Comparison of ENCODE assay signal across 16 cellular contexts in the genomic region with DNA sequence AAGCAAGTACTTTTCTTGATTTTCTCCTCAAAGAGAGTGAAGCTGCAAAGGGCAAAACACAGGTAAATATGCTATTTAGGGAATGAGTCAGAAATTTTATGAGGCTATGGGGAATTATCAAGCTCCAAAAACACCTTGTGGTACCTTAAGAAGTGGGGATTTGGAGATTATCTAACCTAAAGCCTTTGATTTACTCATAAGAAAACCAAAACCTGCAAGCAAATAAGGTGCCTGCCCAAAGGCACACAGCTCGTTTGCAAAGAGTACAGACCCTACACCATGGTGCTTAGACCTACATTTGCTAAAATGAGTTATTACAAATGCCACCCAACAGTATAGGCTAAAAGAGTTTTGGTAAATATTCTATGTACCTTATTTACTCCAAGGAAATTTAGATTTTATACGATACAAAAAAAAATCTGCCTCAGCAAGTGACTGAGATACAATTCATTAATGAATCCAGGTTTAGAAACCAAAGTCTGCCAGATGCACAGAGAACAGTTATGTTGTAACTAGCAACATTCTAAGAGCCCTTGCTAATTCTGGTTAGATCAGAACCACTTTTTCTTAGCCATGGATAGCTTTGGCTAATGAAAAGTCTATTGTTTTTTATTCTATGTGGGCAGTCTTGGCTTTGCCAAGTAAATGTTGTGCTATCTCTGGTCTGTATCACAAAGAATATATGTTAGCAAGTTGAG.
DNase-seq lines count a peak whose midpoint lies in the region; ATAC-seq lines count a peak whose summit lies in the region.
"Had no signal": no experiment of that assay in that cellular context is flagged by ENCODE, and none has a peak within 500 bp of the region (broad histone marks: within the 10 kb centered on the region; RNA-seq: fewer than 3 reads in every experiment).

No MANE protein-coding gene starts in this region.

- no peaks in the 10 kb centered on the region for H3K27me3 ChIP-seq in right cardiac atrium (ENCODE audit: control insufficient read depth, insufficient read depth)
- H3K27me3 ChIP-seq: ovary, spleen had no signal

- 79% methylated on average over 2 of the region's 2 CpGs for WGBS in right cardiac atrium

- intact Hi-C loops in right cardiac atrium (cut with DNase I), result loop anchor here in 1 of 4 donors (10.0 kb wide), 1 partner anchor 499 kb away; a partner anchor contains a TSS
- intact Hi-C loops in Right ventricle myocardium superior (cut with DNase I), result loop anchor here (10.0 kb wide), 1 partner anchor 499 kb away; a partner anchor contains a TSS

- H3K27ac ChIP-seq in right cardiac atrium (ENCODE audit: low read length), result no peak overlapping the region
- H3K27ac ChIP-seq: ovary, spleen had no signal

- H3K9me3 ChIP-seq in right cardiac atrium (ENCODE audit: control insufficient read depth, low read length), result no peaks in the 10 kb centered on the region
- H3K9me3 ChIP-seq: ovary, spleen had no signal

- H3K4me3 ChIP-seq in right cardiac atrium (ENCODE audit: low read length), result no peak overlapping the region
- H3K4me3 ChIP-seq: ovary, spleen had no signal

- no peaks in the 10 kb centered on the region for H3K4me1 ChIP-seq in right cardiac atrium (ENCODE audit: control insufficient read depth, insufficient read depth, low read length)
- H3K4me1 ChIP-seq: spleen had no signal

- DNase-seq in right cardiac atrium (no peak), pons (ENCODE audit: low spot score) (no peak), Right ventricle myocardium superior (no peak)
- DNase-seq in activated CD4-positive, alpha-beta T cell treated with anti-CD3 and anti-CD28 coated beads, Interleukin-2, amount 50 U/mL, for 4 hours, result no peak
- DNase-seq: activated CD4-positive, alpha-beta memory T cell treated with anti-CD3 and anti-CD28 coated beads for 36 hours; amygdala; cortex of kidney; DMS79 treated with DMSO at 0.1 percent for 48 hours; NCI-H2107; ovary; SHP77 treated with DMSO at 0.1 percent for 48 hours; spleen had no signal

- ATAC-seq in GM19324 (IDR thresholded peaks at IDR 0.05; ENCODE audit: low FRiP score, unreplicated experiment) (peak; percentile 61), GM21723 (IDR thresholded peaks at IDR 0.05; ENCODE audit: unreplicated experiment) (peak; percentile 81), HG03095 (IDR thresholded peaks at IDR 0.05; ENCODE audit: unreplicated experiment) (peak; percentile 78), right cardiac atrium (no peak), Right ventricle myocardium superior (ENCODE audit: poor library complexity) (no peak)
- ATAC-seq: esophagus mucosa had no signal

Comparison
In these comparisons a context has a peak if more than half of its experiments do, and no peak if none do; other contexts are left out.
1. ATAC-seq: peak in GM19324 (single experiment), GM21723 (single experiment) and HG03095 (single experiment); none in right cardiac atrium (0 of 2) and Right ventricle myocardium superior (single experiment).